Comparison of ENCODE assay signal across 1 cellular context in genomic region chr6:39204646-39205244, GRCh38.
TF ChIP-seq lines count a peak whose summit lies in the region.

No MANE protein-coding gene starts in this region.

TF ChIP-seq in HepG2, 621 proteins besides CTCF, POLR2A, EP300 and RAD21:
- TF ChIP-seq ZNF883 (CRISPR knock-in tag; IDR thresholded peaks at IDR 0.05; ENCODE audit: not compliant biosample characterization) (no peak), ZNF609 (CRISPR knock-in tag; IDR thresholded peaks at IDR 0.05; ENCODE audit: borderline replicate concordance) (no peak), ZSCAN21 (CRISPR knock-in tag; IDR thresholded peaks at IDR 0.05; ENCODE audit: borderline replicate concordance) (no peak), ATF4 (CRISPR knock-in tag; IDR thresholded peaks at IDR 0.05) (no peak), ZNF552 (CRISPR knock-in tag; IDR thresholded peaks at IDR 0.05; ENCODE audit: borderline replicate concordance) (no peak), JARID2 (CRISPR knock-in tag; IDR thresholded peaks at IDR 0.05; ENCODE audit: insufficient replicate concordance) (no peak)
